In the genomic region with DNA sequence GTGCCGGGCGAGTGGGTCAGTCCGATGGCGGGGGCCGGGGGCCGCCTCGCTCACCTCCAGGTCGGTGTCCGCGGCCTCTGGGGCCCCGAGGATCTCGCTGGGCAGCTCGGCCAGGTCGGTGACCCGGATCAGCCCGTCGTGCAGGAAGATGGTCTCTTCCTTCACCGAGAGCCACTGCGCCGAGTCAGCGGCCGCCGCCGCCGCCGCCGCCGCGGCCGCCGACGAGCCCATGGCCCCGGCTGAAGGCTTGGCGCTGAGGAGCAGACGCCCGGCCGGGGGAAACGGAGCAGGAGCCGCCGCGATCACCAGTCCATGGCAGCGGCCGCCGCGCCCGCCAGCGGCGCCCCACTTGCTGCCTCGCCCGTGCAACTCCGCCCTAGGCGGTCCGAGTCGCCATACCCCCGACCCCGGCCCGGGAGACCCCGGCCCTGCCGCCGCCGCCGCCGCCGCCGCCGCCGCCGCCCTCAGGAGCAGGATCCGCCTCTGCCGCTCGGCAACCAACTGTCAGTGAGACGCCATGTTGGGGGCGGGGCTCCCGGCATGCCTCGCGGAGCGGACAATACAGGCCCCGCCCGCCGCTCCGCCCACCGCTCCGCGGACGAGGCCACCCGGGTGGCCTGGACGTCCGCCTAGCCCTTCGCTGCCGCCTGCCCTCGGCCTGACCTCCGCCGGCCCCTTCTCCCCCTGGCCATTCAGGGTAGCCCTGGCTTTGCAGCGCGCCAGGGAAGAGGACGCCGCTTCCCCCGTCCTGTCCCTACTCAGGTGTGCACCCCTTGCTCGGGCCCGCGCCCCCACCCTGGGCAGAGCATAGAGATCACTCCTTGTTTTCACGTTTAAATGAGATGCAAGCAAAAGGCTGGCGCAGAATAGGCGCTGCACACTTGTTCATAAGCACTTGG, we compare ENCODE assay signal across 8 cellular contexts. TPM values are rescaled to one million over a fixed set of nuclear protein-coding genes. Genes with fewer than 3 reads are reported as not detected.
DNase-seq lines count a peak whose midpoint lies in the region; ATAC-seq and TF ChIP-seq lines count a peak whose summit lies in the region.

A gene with protein sequence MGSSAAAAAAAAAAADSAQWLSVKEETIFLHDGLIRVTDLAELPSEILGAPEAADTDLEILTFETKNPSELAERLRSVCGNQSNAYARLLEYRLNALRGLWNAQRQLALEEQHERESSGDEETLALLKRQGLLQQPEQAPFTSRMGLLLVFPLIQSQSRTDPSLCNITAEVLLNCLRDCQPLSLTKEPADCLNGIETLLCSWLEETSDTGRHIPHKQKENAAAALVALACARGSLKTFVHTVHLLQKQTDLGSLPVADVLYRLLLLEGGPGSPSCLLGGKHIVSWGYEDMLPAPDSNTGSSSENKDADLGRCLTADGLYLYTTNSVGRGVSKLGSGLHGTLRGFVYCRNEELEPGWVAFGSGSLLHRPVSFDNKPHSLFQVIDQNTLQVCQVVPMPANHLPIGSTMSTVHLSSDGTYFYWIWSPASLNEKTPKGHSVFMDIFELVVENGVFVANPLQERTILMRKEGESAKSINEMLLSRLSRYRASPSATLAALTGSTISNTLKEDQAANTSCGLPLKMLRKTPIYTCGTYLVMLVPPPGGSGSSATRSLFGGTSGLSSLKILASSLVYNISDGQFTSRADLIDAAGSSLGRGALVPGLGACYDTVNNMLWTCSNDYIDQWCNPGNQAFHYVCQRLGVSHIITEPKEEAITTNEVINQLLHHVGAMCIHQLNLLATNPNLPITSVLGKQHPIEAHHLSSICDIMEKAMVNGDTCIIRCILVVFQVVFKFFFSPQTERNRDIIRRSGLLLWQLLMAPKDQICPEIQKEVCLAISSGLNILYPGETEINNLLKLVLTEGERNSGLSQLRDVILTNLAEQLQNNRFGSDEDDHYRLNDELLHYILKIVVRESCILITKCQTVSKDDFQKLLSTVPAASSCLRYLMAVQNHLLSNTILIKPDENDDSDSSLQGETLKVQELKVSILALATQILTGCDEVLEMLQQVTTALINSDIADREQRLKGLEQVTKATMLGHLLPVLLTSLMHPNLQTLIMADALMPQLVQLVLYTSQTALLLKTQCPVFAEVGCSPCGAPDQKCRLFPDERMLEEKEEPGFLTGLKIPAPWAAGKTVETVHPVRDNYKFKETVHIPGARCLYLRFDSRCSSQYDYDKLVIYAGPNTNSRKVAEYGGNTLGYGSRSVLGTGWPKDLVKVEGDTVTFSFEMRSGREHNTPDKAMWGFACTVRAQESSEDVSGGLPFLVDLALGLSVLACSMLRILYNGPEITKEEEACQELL (N-terminal part only) (minus strand): TSS at position 534 of the 899 bp plus-strand sequence. CDS start 303 bp downstream, at position 231.

- intact Hi-C loops in PC-9 (cut with micrococcal nuclease; ENCODE audit: unreplicated experiment), result loop anchor here (1.0 to 10.0 kb wide), 3 partner anchors 307 to 557 kb away; no protein-coding TSS in a partner anchor

- H2AFZ ChIP-seq in PC-9, result peak within 1 kb of the TSS; percentile 97

- POLR2A ChIA-PET in PC-9 (lab: Charles Lee; ENCODE audit: unreplicated experiment), result interaction anchor here (0.5 kb wide), 1 partner anchor 438 kb away, joined by 5 read pairs; no protein-coding TSS in a partner anchor

- no peak for TF ChIP-seq EP300 in Ishikawa (IDR thresholded peaks at IDR 0.05; ENCODE audit: borderline replicate concordance)

- peaks cover 15% of the 10 kb centered on the region for H3K4me1 ChIP-seq in PC-9 (replicated peaks; ENCODE audit: insufficient read depth)
- H3K4me1 ChIP-seq in esophagus (ENCODE audit: control insufficient read depth in 2 of 2, insufficient read depth in 2 of 2, low read length in 1 of 2), result peaks cover 0 to 6% of the 10 kb centered on the region in 2 donors
- peaks cover 6% of the 10 kb centered on the region for H3K4me1 ChIP-seq in mucosa of stomach (ENCODE audit: control insufficient read depth, insufficient read depth, low read length)

- CTCF ChIA-PET in PC-9 (lab: Charles Lee), result no interaction called here

- H3K79me2 ChIP-seq in PC-9 (ENCODE audit: low read depth), result peaks cover 44% of the 10 kb centered on the region

- peak within 1 kb of the TSS; percentile 89 for H3K4me3 ChIP-seq in PC-9
- H3K4me3 ChIP-seq in esophagus (ENCODE audit: low read depth in 1 of 2, low read length in 2 of 2), result peak within 1 kb of the TSS; percentile 94 to 97
- H3K4me3 ChIP-seq in mucosa of stomach (ENCODE audit: low read length), result peak within 1 kb of the TSS; percentile 62

- peak within 1 kb of the TSS; percentile 91 for H3K4me2 ChIP-seq in PC-9

- H3K27ac ChIP-seq in PC-9 (no peak within 1 kb of the TSS), esophagus (ENCODE audit: low read depth in 2 of 2, low read length in 1 of 2) (peak within 1 kb of the TSS; percentile 90 to 95)

- H3K27me3 ChIP-seq in PC-9 (ENCODE audit: insufficient read depth, low read depth) (no peaks in the 10 kb centered on the region), esophagus (ENCODE audit: control insufficient read depth in 1 of 2, insufficient read depth in 2 of 2, low read length in 2 of 2) (no peaks in the 10 kb centered on the region), mucosa of stomach (ENCODE audit: control insufficient read depth, insufficient read depth, low read length) (no peaks in the 10 kb centered on the region)

- no peak for TF ChIP-seq RAD21 in Ishikawa (IDR thresholded peaks at IDR 0.05; ENCODE audit: low read depth)

- peak; percentile 83 for DNase-seq in DMS114 treated with DMSO at 0.1 percent for 48 hours (lab: John Stamatoyannopoulos, UW; ENCODE audit: unreplicated experiment)
- peak; percentile 75 to 93 for DNase-seq in PC-9
- peak; percentile 92 for DNase-seq in activated T-cell treated with anti-CD3 and anti-CD28 coated beads, Interleukin-2, amount 50 U/mL, for 1 hour
- peak; percentile 98 for DNase-seq in stimulated activated CD8-positive, alpha-beta memory T cell treated with anti-CD3 and anti-CD28 coated beads, Interleukin-4, amount 100 ng/mL, for 48 hours

- ATAC-seq in GM21576 (IDR thresholded peaks at IDR 0.05; ENCODE audit: unreplicated experiment), result peak; percentile 89

- peaks cover 5% of the 10 kb centered on the region for H4K20me1 ChIP-seq in PC-9 (ENCODE audit: insufficient read depth)

- peak within 1 kb of the TSS; percentile 85 for H3K9ac ChIP-seq in mucosa of stomach (ENCODE audit: low read length)

- no peaks in the 10 kb centered on the region for H3K36me3 ChIP-seq in PC-9 (ENCODE audit: low read depth)
- no peaks in the 10 kb centered on the region for H3K36me3 ChIP-seq in esophagus (ENCODE audit: control insufficient read depth in 2 of 2, insufficient read depth in 2 of 2, low read length in 1 of 2)
- H3K36me3 ChIP-seq in mucosa of stomach (ENCODE audit: control insufficient read depth, insufficient read depth, low read length), result no peaks in the 10 kb centered on the region

- H3K9me2 ChIP-seq in PC-9 (ENCODE audit: insufficient read depth), result no peaks in the 10 kb centered on the region

- WGBS in esophagus, 2 donors, result 1 to 10% methylated on average over 52 to 104 of the region's 104 CpGs

- H3F3A ChIP-seq in PC-9 (ENCODE audit: insufficient read depth, low read depth), result no peaks in the 10 kb centered on the region; the same call in 1 of the 2 replicates

- H3K9me3 ChIP-seq in PC-9 (ENCODE audit: insufficient read depth, low read depth) (no peaks in the 10 kb centered on the region), esophagus (ENCODE audit: control insufficient read depth in 2 of 2, insufficient read depth in 1 of 2, low read depth in 1 of 2, low read length in 1 of 2) (no peaks in the 10 kb centered on the region), mucosa of stomach (ENCODE audit: control insufficient read depth, low read length) (no peaks in the 10 kb centered on the region)

- no peak for TF ChIP-seq CTCF in PC-9 (conservative IDR thresholded peaks at IDR 0.05)

- BruUV-seq in PC-9 (replicated peaks; lab: Mats Ljungman, UMichigan), result no TSS peak

TF ChIP-seq in Ishikawa, 13 proteins besides CTCF, POLR2A, EP300 and RAD21 (continues in another document):
- TF ChIP-seq TCF12 (IDR thresholded peaks at IDR 0.05; ENCODE audit: low read depth), result no peak; the same call in 1 of the 2 replicates
- TF ChIP-seq EGR1 (IDR thresholded peaks at IDR 0.05), result no peak
- TF ChIP-seq TAF1 (IDR thresholded peaks at IDR 0.05; ENCODE audit: low read depth), result peak; percentile 93
- peak; percentile 93 for TF ChIP-seq YY1 (IDR thresholded peaks at IDR 0.05; ENCODE audit: low read depth)
- TF ChIP-seq ZBTB7A (IDR thresholded peaks at IDR 0.05; ENCODE audit: low read depth), result peak; percentile 75
- peak; percentile 6; the same call in 1 of the 2 replicates for TF ChIP-seq TEAD4 (IDR thresholded peaks at IDR 0.05)
- TF ChIP-seq NFIC (IDR thresholded peaks at IDR 0.05), result peak; percentile 34; the same call in 1 of the 2 replicates
- no peak for TF ChIP-seq CEBPB (IDR thresholded peaks at IDR 0.05)
- TF ChIP-seq, protein P1, sequence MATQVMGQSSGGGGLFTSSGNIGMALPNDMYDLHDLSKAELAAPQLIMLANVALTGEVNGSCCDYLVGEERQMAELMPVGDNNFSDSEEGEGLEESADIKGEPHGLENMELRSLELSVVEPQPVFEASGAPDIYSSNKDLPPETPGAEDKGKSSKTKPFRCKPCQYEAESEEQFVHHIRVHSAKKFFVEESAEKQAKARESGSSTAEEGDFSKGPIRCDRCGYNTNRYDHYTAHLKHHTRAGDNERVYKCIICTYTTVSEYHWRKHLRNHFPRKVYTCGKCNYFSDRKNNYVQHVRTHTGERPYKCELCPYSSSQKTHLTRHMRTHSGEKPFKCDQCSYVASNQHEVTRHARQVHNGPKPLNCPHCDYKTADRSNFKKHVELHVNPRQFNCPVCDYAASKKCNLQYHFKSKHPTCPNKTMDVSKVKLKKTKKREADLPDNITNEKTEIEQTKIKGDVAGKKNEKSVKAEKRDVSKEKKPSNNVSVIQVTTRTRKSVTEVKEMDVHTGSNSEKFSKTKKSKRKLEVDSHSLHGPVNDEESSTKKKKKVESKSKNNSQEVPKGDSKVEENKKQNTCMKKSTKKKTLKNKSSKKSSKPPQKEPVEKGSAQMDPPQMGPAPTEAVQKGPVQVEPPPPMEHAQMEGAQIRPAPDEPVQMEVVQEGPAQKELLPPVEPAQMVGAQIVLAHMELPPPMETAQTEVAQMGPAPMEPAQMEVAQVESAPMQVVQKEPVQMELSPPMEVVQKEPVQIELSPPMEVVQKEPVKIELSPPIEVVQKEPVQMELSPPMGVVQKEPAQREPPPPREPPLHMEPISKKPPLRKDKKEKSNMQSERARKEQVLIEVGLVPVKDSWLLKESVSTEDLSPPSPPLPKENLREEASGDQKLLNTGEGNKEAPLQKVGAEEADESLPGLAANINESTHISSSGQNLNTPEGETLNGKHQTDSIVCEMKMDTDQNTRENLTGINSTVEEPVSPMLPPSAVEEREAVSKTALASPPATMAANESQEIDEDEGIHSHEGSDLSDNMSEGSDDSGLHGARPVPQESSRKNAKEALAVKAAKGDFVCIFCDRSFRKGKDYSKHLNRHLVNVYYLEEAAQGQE (IDR thresholded peaks at IDR 0.05; ENCODE audit: low read depth), result no peak
- no peak for TF ChIP-seq FOXM1 (IDR thresholded peaks at IDR 0.05; ENCODE audit: borderline replicate concordance, low read depth)

RNA-seq across cellular contexts. Expression of the gene that starts here (rescaled TPM):
- 37.4 and 39.8 TPM in 2 replicates for total RNA-seq in PC-9 (2021)
- 10 to 100 TPM; 10.7 to 29.0 TPM for polyA plus RNA-seq in esophagus
